1 cellular context compared by ENCODE assay signal in genomic region chr13:49967456-49967855, GRCh38.
A peak's percentile ranks its signal among the peaks of the same experiment; 100 is the strongest.
TF ChIP-seq lines count a peak whose summit lies in the region.

No MANE protein-coding gene starts in this region.

TF ChIP-seq in HEK293, 187 proteins besides CTCF, POLR2A, EP300 and RAD21 (continued from another document):
- 0 out of 2 replicates have a peak, but pooled peaks have one; percentile 46 for TF ChIP-seq ZNF639 (tag by site-specific recombination; IDR thresholded peaks at IDR 0.05)
- no peak for TF ChIP-seq ZNF837 (tag by site-specific recombination; IDR thresholded peaks at IDR 0.05)
- TF ChIP-seq ZBTB21 (tag by site-specific recombination; IDR thresholded peaks at IDR 0.05): peak; percentile 49
- no peak for TF ChIP-seq SCRT2 (tag by site-specific recombination; IDR thresholded peaks at IDR 0.05)
- peak; percentile 76 for TF ChIP-seq ZNF555 (tag by site-specific recombination; conservative IDR thresholded peaks at IDR 0.05)
- peak; percentile 52; the same call in 1 of the 2 replicates for TF ChIP-seq ZNF560 (tag by site-specific recombination; IDR thresholded peaks at IDR 0.05; ENCODE audit: borderline replicate concordance)
- peak; percentile 63; the same call in 1 of the 2 replicates for TF ChIP-seq ZNF266 (tag by site-specific recombination; IDR thresholded peaks at IDR 0.05; ENCODE audit: low read depth)
- TF ChIP-seq ZNF664 (tag by site-specific recombination; IDR thresholded peaks at IDR 0.05): 0 out of 2 replicates have a peak, but pooled peaks have one; percentile 53
- no peak for TF ChIP-seq ZNF580 (tag by site-specific recombination; IDR thresholded peaks at IDR 0.05)
- TF ChIP-seq ZNF514 (tag by site-specific recombination; IDR thresholded peaks at IDR 0.05): 0 out of 2 replicates have a peak, but pooled peaks have one; percentile 32
- TF ChIP-seq ZNF768 (tag by site-specific recombination; IDR thresholded peaks at IDR 0.05): no peak
- TF ChIP-seq ZNF433 (tag by site-specific recombination; IDR thresholded peaks at IDR 0.05; ENCODE audit: low read depth): peak; percentile 78
- TF ChIP-seq ZNF292 (tag by site-specific recombination; IDR thresholded peaks at IDR 0.05; ENCODE audit: borderline replicate concordance, low read depth): 0 out of 2 replicates have a peak, but pooled peaks have one; percentile 25
- no peak for TF ChIP-seq ZNF416 (tag by site-specific recombination; IDR thresholded peaks at IDR 0.05)
- no peak for TF ChIP-seq WT1 (tag by site-specific recombination; IDR thresholded peaks at IDR 0.05)
- peak; percentile 32 for TF ChIP-seq ZNF654 (tag by site-specific recombination; IDR thresholded peaks at IDR 0.05; ENCODE audit: low read depth)
- 0 out of 2 replicates have a peak, but pooled peaks have one; percentile 61 for TF ChIP-seq ZNF202 (tag by site-specific recombination; IDR thresholded peaks at IDR 0.05; ENCODE audit: borderline replicate concordance)
- no peak for TF ChIP-seq HOXC10 (CRISPR knock-in tag; IDR thresholded peaks at IDR 0.05)
- TF ChIP-seq ZNF529 (tag by site-specific recombination; IDR thresholded peaks at IDR 0.05; ENCODE audit: insufficient replicate concordance): peak; percentile 36
- TF ChIP-seq ZNF558 (tag by site-specific recombination; IDR thresholded peaks at IDR 0.05): 0 out of 2 replicates have a peak, but pooled peaks have one; percentile 74
- TF ChIP-seq ZNF140 (tag by site-specific recombination; IDR thresholded peaks at IDR 0.05): peak; percentile 68; the same call in 1 of the 2 replicates
- no peak for TF ChIP-seq ZNF280C (tag by site-specific recombination; IDR thresholded peaks at IDR 0.05)
- TF ChIP-seq PATZ1 (tag by site-specific recombination; IDR thresholded peaks at IDR 0.05): no peak
- peak; percentile 25; the same call in 1 of the 2 replicates for TF ChIP-seq ZNF341 (tag by site-specific recombination; IDR thresholded peaks at IDR 0.05; ENCODE audit: low read depth)
- TF ChIP-seq ZBTB8A (tag by site-specific recombination; IDR thresholded peaks at IDR 0.05): peak; percentile 85
- TF ChIP-seq ZNF629 (tag by site-specific recombination; IDR thresholded peaks at IDR 0.05): peak; percentile 59
- no peak for TF ChIP-seq ZNF223 (tag by site-specific recombination; IDR thresholded peaks at IDR 0.05)
- TF ChIP-seq GLI2 (tag by site-specific recombination; IDR thresholded peaks at IDR 0.05; ENCODE audit: borderline replicate concordance, low read depth): peak; percentile 28; the same call in 1 of the 2 replicates
- peak; percentile 75 for TF ChIP-seq ZNF623 (tag by site-specific recombination; IDR thresholded peaks at IDR 0.05)
- TF ChIP-seq YY1 (tag by site-specific recombination; IDR thresholded peaks at IDR 0.05): no peak
- TF ChIP-seq ZXDB (tag by site-specific recombination; IDR thresholded peaks at IDR 0.05): peak; percentile 51; the same call in 1 of the 2 replicates
- TF ChIP-seq REST (tag by site-specific recombination; IDR thresholded peaks at IDR 0.05): peak; percentile 73; the same call in 1 of the 2 replicates
- peak; percentile 78 for TF ChIP-seq ZBTB11 (tag by site-specific recombination; conservative IDR thresholded peaks at IDR 0.05; ENCODE audit: low read depth)
